Comparison of ENCODE assay signal across 17 cellular contexts in genomic region chr11:19872526-19873135, GRCh38.
A peak's percentile ranks its signal among the peaks of the same experiment; 100 is the strongest.
DNase-seq lines count a peak whose midpoint lies in the region; ATAC-seq and TF ChIP-seq lines count a peak whose summit lies in the region.
"Had no signal": no experiment of that assay in that cellular context is flagged by ENCODE, and none has a peak within 500 bp of the region (broad histone marks: within the 10 kb centered on the region; RNA-seq: fewer than 3 reads in every experiment).

No MANE protein-coding gene starts in this region.

- TF ChIP-seq CTCF in tibial artery (IDR thresholded peaks at IDR 0.05) (no peak), Caco-2 (IDR thresholded peaks at IDR 0.05; ENCODE audit: insufficient read depth in 1 of 2, low read depth in 1 of 2, low read length in 1 of 2, severe bottlenecking in 1 of 2, unreplicated experiment in 1 of 2) (no peak), prostate gland (IDR thresholded peaks at IDR 0.05) (no peak)

- intact Hi-C loops in tibial artery (cut with DNase I; ENCODE audit: low total_unique reads), result no loop called here
- intact Hi-C loops in Caco-2 (cut with micrococcal nuclease; ENCODE audit: unreplicated experiment), result no loop called here
- intact Hi-C loops in prostate gland (cut with DNase I), result no loop called here

- H3K27ac Mint-ChIP-seq in Caco-2 (ENCODE audit: unreplicated experiment), result no peak overlapping the region
- H3K27ac Mint-ChIP-seq: activated CD4-positive, alpha-beta memory T cell treated with anti-CD3 and anti-CD28 coated beads for 36 hours; activated naive CD8-positive, alpha-beta T cell; activated T-cell treated with anti-CD3 and anti-CD28 coated beads, Interleukin-2, amount 50 U/mL, for 24 hours had no signal

- peak; percentile 88 for DNase-seq in DMS79 treated with DMSO at 0.1 percent for 48 hours (lab: John Stamatoyannopoulos, UW)
- DNase-seq in NCI-H1417 treated with DMSO at 0.1 percent for 48 hours (lab: John Stamatoyannopoulos, UW), result peak; percentile 23
- peak; percentile 45 for DNase-seq in NCI-H510A treated with DMSO at 0.1 percent for 48 hours (lab: John Stamatoyannopoulos, UW)
- no peak for DNase-seq in tibial artery
- DNase-seq in Caco-2, result no peak
- no peak for DNase-seq in prostate gland (ENCODE audit: low spot score)
- DNase-seq: activated CD4-positive, alpha-beta memory T cell treated with anti-CD3 and anti-CD28 coated beads for 36 hours; activated T-cell treated with anti-CD3 and anti-CD28 coated beads, Interleukin-2, amount 50 U/mL, for 24 hours; body of pancreas; Calu3; heart left ventricle; mesenchymal stem cell had no signal

- peaks cover 11 to 55% (median 29%) of the 10 kb centered on the region in 3 donors for H3K36me3 ChIP-seq in tibial artery
- H3K36me3 ChIP-seq in Caco-2 (ENCODE audit: control insufficient read depth, insufficient read depth, low read length), result no peaks in the 10 kb centered on the region
- H3K36me3 ChIP-seq in prostate gland, result no peaks in the 10 kb centered on the region

- no peaks in the 10 kb centered on the region for H3K9me3 Mint-ChIP-seq in Caco-2 (ENCODE audit: unreplicated experiment)
- H3K9me3 Mint-ChIP-seq: activated CD4-positive, alpha-beta memory T cell treated with anti-CD3 and anti-CD28 coated beads for 36 hours; activated T-cell treated with anti-CD3 and anti-CD28 coated beads, Interleukin-2, amount 50 U/mL, for 24 hours had no signal

- H3K4me3 ChIP-seq in tibial artery (no peak overlapping the region), Caco-2 (ENCODE audit: low read depth, low read length) (no peak overlapping the region), prostate gland (no peak overlapping the region)
- H3K4me3 ChIP-seq: body of pancreas, dorsolateral prefrontal cortex, heart left ventricle had no signal

- no peak for TF ChIP-seq POLR2A in prostate gland (IDR thresholded peaks at IDR 0.05)

- ATAC-seq in esophagus mucosa, result peak; percentile 92
- ATAC-seq in HG03196 (IDR thresholded peaks at IDR 0.05; ENCODE audit: unreplicated experiment), result no peak
- ATAC-seq: body of pancreas, heart left ventricle, sciatic nerve had no signal

- no peaks in the 10 kb centered on the region for H3K4me1 Mint-ChIP-seq in Caco-2 (ENCODE audit: low read depth, unreplicated experiment)

- H3K9me3 ChIP-seq in tibial artery (no peaks in the 10 kb centered on the region), Caco-2 (no peaks in the 10 kb centered on the region), prostate gland (no peaks in the 10 kb centered on the region)
- H3K9me3 ChIP-seq: body of pancreas, heart left ventricle had no signal

- H3K4me3 Mint-ChIP-seq in Caco-2 (ENCODE audit: unreplicated experiment), result no peak overlapping the region
- H3K4me3 Mint-ChIP-seq: activated CD4-positive, alpha-beta memory T cell treated with anti-CD3 and anti-CD28 coated beads for 36 hours; activated naive CD8-positive, alpha-beta T cell; activated T-cell treated with anti-CD3 and anti-CD28 coated beads, Interleukin-2, amount 50 U/mL, for 24 hours had no signal

- BruUV-seq in Caco-2 (replicated peaks; lab: Mats Ljungman, UMichigan), result no TSS peak

- H3K27ac ChIP-seq in tibial artery (no peak overlapping the region), prostate gland (no peak overlapping the region)
- H3K27ac ChIP-seq: body of pancreas, heart left ventricle had no signal

- H3K27me3 ChIP-seq in tibial artery (no peaks in the 10 kb centered on the region), Caco-2 (replicated peaks; ENCODE audit: control insufficient read depth, insufficient read depth, low read length) (no peaks in the 10 kb centered on the region), prostate gland (replicated peaks; ENCODE audit: insufficient read depth) (no peaks in the 10 kb centered on the region)
- H3K27me3 ChIP-seq: body of pancreas, dorsolateral prefrontal cortex, heart left ventricle had no signal

- CTCF ChIA-PET in Caco-2 (lab: Charles Lee), result no interaction called here

- POLR2A ChIA-PET in Caco-2 (lab: Charles Lee), result no interaction called here

- peaks cover 0 to 56% (median 36%) of the 10 kb centered on the region in 4 donors for H3K4me1 ChIP-seq in tibial artery
- H3K4me1 ChIP-seq in Caco-2, result no peaks in the 10 kb centered on the region
- H3K4me1 ChIP-seq in prostate gland (replicated peaks), result no peaks in the 10 kb centered on the region

- no peaks in the 10 kb centered on the region for H3K36me3 Mint-ChIP-seq in Caco-2 (ENCODE audit: insufficient read depth, unreplicated experiment)
- H3K36me3 Mint-ChIP-seq: activated CD4-positive, alpha-beta memory T cell treated with anti-CD3 and anti-CD28 coated beads for 36 hours; activated naive CD8-positive, alpha-beta T cell had no signal

- no peaks in the 10 kb centered on the region for H3K27me3 Mint-ChIP-seq in Caco-2 (ENCODE audit: insufficient read depth, unreplicated experiment)
- H3K27me3 Mint-ChIP-seq: activated CD4-positive, alpha-beta memory T cell treated with anti-CD3 and anti-CD28 coated beads for 36 hours; activated T-cell treated with anti-CD3 and anti-CD28 coated beads, Interleukin-2, amount 50 U/mL, for 24 hours had no signal

- 56% methylated on average over 4 of the region's 4 CpGs for WGBS in prostate gland

Comparison
In these comparisons a context has a peak if more than half of its experiments do, and no peak if none do; other contexts are left out.
1. DNase-seq: peak in DMS79 treated with DMSO at 0.1 percent for 48 hours (single experiment), NCI-H1417 treated with DMSO at 0.1 percent for 48 hours (single experiment) and NCI-H510A treated with DMSO at 0.1 percent for 48 hours (single experiment); none in tibial artery (0 of 2), Caco-2 (0 of 2) and prostate gland (single experiment).